Comparison of ENCODE assay signal across 1 cellular context in genomic region chr2:207252416-207252815, GRCh38.
TF ChIP-seq lines count a peak whose summit lies in the region.

No MANE protein-coding gene starts in this region.

TF ChIP-seq in SK-N-SH treated with all-trans-retinoic acid at 6 μM for 48 hours, 23 proteins besides CTCF, POLR2A, EP300 and RAD21 (continued from another document):
- TF ChIP-seq PATZ1 (CRISPR knock-in tag; IDR thresholded peaks at IDR 0.05; ENCODE audit: borderline replicate concordance) (no peak), ZC3H10 (CRISPR knock-in tag; IDR thresholded peaks at IDR 0.05) (no peak), ZFP3 (CRISPR knock-in tag; IDR thresholded peaks at IDR 0.05) (no peak), PPARA (CRISPR knock-in tag; IDR thresholded peaks at IDR 0.05; ENCODE audit: borderline replicate concordance) (no peak), BACH2 (CRISPR knock-in tag; IDR thresholded peaks at IDR 0.05; ENCODE audit: borderline replicate concordance) (no peak), SNAI2 (CRISPR knock-in tag; IDR thresholded peaks at IDR 0.05) (no peak), CSRNP3 (CRISPR knock-in tag; IDR thresholded peaks at IDR 0.05) (no peak), ISL1 (CRISPR knock-in tag; IDR thresholded peaks at IDR 0.05) (no peak), ZNF565 (CRISPR knock-in tag; conservative IDR thresholded peaks at IDR 0.05; ENCODE audit: low read depth) (no peak), ZFP30 (CRISPR knock-in tag; IDR thresholded peaks at IDR 0.05) (no peak), TSHZ2 (CRISPR knock-in tag; IDR thresholded peaks at IDR 0.05) (no peak), CSDC2 (CRISPR knock-in tag; IDR thresholded peaks at IDR 0.05) (no peak), ZNF70 (CRISPR knock-in tag; IDR thresholded peaks at IDR 0.05) (no peak), ARNTL (CRISPR knock-in tag; IDR thresholded peaks at IDR 0.05; ENCODE audit: borderline replicate concordance, low read depth) (no peak), ZNF8 (CRISPR knock-in tag; IDR thresholded peaks at IDR 0.05) (no peak)
